26 cellular contexts compared by ENCODE assay signal in genomic region chr22:31090217-31091085, GRCh38. TPM values are rescaled to one million over a fixed set of nuclear protein-coding genes. Genes with fewer than 3 reads are reported as not detected.
DNase-seq lines count a peak whose midpoint lies in the region; ATAC-seq and TF ChIP-seq lines count a peak whose summit lies in the region.
"Had no signal": no experiment of that assay in that cellular context is flagged by ENCODE, and none has a peak within 500 bp of the region (broad histone marks: within the 10 kb centered on the region; RNA-seq: fewer than 3 reads in every experiment).

No MANE protein-coding gene starts in this region.

- TF ChIP-seq POLR2A in IMR-90 (IDR thresholded peaks at IDR 0.05; ENCODE audit: low read depth, low read length), result no peak
- TF ChIP-seq POLR2A in erythroblast (IDR thresholded peaks at IDR 0.05; ENCODE audit: low read length), result no peak
- no peak for TF ChIP-seq POLR2A in prostate gland (IDR thresholded peaks at IDR 0.05)
- TF ChIP-seq POLR2A in uterus (IDR thresholded peaks at IDR 0.05), result peak; percentile 30 to 37
- TF ChIP-seq POLR2A in breast epithelium (IDR thresholded peaks at IDR 0.05), result no peak

- H3K9me3 ChIP-seq in IMR-90 (ENCODE audit: control insufficient read depth, insufficient read depth, low read length) (no peaks in the 10 kb centered on the region), prostate gland (no peaks in the 10 kb centered on the region), uterus (no peaks in the 10 kb centered on the region), breast epithelium (no peaks in the 10 kb centered on the region)

- no peak overlapping the region for H4K8ac ChIP-seq in IMR-90 (ENCODE audit: low read depth in 2 of 2, low read length in 2 of 2)

- no peak for ATAC-seq in IMR-90 (ENCODE audit: low read depth)
- ATAC-seq: effector memory CD8-positive, alpha-beta T cell; left cardiac atrium; stimulated activated effector memory CD8-positive, alpha-beta T cell treated with anti-CD3 and anti-CD28 coated beads, Interleukin-12 subunit alpha, Interleukin-12 subunit beta, amount 100 ng/mL, for 72 hours; WTC11 had no signal

- no peak for TF ChIP-seq RAD21 in IMR-90 (IDR thresholded peaks at IDR 0.05; ENCODE audit: low read length)

- H2BK5ac ChIP-seq in IMR-90 (ENCODE audit: low read depth, low read length, poor library complexity, severe bottlenecking), result no peak overlapping the region

- peaks cover 32 to 64% of the 10 kb centered on the region in 2 experiments for H3K79me1 ChIP-seq in IMR-90 (ENCODE audit: low read depth in 1 of 2, low read length in 2 of 2)

- DNase-seq in IMR-90 (no peak), erythroblast (lab: John Stamatoyannopoulos, UW) (peak; percentile 34 to 53), prostate gland (ENCODE audit: low spot score) (no peak), uterus (peak; percentile 77 to 91), NCI-H1417 treated with DMSO at 0.1 percent for 48 hours (lab: John Stamatoyannopoulos, UW) (no peak), kidney glomerular epithelial cell (lab: John Stamatoyannopoulos, UW) (no peak), NCI-H1048 (lab: John Stamatoyannopoulos, UW) (no peak), breast epithelium (ENCODE audit: low spot score in 2 of 2) (no peak)
- DNase-seq: activated CD4-positive, alpha-beta memory T cell treated with anti-CD3 and anti-CD28 coated beads for 36 hours; activated naive CD4-positive, alpha-beta T cell treated with Interleukin-2 at 50 U/mL for 16 hours; activated T-cell treated with anti-CD3 and anti-CD28 coated beads, Interleukin-2, amount 50 U/mL, for 1 hour; effector memory CD8-positive, alpha-beta T cell; EL; left cardiac atrium; NCI-H1105 treated with DMSO at 0.1 percent for 48 hours; NCI-H2107; NCI-H526; SHP77; stimulated activated CD4-positive, alpha-beta T cell treated with anti-CD3 and anti-CD28 coated beads, Interleukin-15, amount 100 ng/mL, for 24 hours; trophoblast cell had no signal

- H2BK20ac ChIP-seq in IMR-90 (ENCODE audit: low read depth, low read length), result no peak overlapping the region

- no peak overlapping the region for H4K91ac ChIP-seq in IMR-90 (ENCODE audit: insufficient read depth, low read depth, low read length)

- peaks cover 80% of the 10 kb centered on the region for H3K36me3 ChIP-seq in IMR-90 (ENCODE audit: control insufficient read depth, insufficient read depth, low read length)
- H3K36me3 ChIP-seq in prostate gland, result peaks cover 0 to 20% of the 10 kb centered on the region in 2 donors
- H3K36me3 ChIP-seq in uterus, result no peaks in the 10 kb centered on the region
- H3K36me3 ChIP-seq in breast epithelium, result peaks cover 7% of the 10 kb centered on the region

- H3K14ac ChIP-seq in IMR-90 (replicated peaks; ENCODE audit: low read depth, low read length), result no peak overlapping the region

- H3K23ac ChIP-seq in IMR-90 (ENCODE audit: low read depth, low read length), result no peak overlapping the region

- no peak overlapping the region for H3K4ac ChIP-seq in IMR-90 (ENCODE audit: low read depth, low read length)

- H2AK5ac ChIP-seq in IMR-90 (ENCODE audit: low read depth, low read length), result no peak overlapping the region

- CTCF ChIA-PET in IMR-90 (lab: Yijun Ruan, JAX), result interaction anchor here (0.5 kb wide), 1 partner anchor 44 kb away, joined by 3 read pairs; no protein-coding TSS in a partner anchor

- H3K27ac ChIP-seq in IMR-90 (ENCODE audit: insufficient read depth, low read length) (no peak overlapping the region), prostate gland (peak overlapping the region; percentile 77 to 90), uterus (peak overlapping the region; percentile 96 to 98), breast epithelium (peak overlapping the region in 1 of 2 donors; percentile 97)

- no peak overlapping the region for H3K56ac ChIP-seq in IMR-90 (ENCODE audit: extremely low read depth, insufficient read depth, low read length)

- H2AFZ ChIP-seq in IMR-90 (replicated peaks; ENCODE audit: low read length, poor library complexity), result peak overlapping the region; percentile 11

- no peaks in the 10 kb centered on the region; the same call in 1 of the 2 replicates for H3K9me1 ChIP-seq in IMR-90 (ENCODE audit: insufficient read depth, low read length)

- H2BK15ac ChIP-seq in IMR-90 (ENCODE audit: low read depth, low read length), result no peak overlapping the region

- no peak overlapping the region for H3K18ac ChIP-seq in IMR-90 (ENCODE audit: low read depth, low read length)

- TF ChIP-seq CTCF in IMR-90 (conservative IDR thresholded peaks at IDR 0.05; ENCODE audit: low read depth, low read length) (no peak), prostate gland (IDR thresholded peaks at IDR 0.05) (no peak), uterus (IDR thresholded peaks at IDR 0.05) (no peak), breast epithelium (IDR thresholded peaks at IDR 0.05) (no peak)

- H3K9ac ChIP-seq in IMR-90 (ENCODE audit: low read depth, low read length), result no peak overlapping the region

- in situ Hi-C loops in IMR-90 (cut with MboI; ENCODE audit: low sequenced_read_pairs), result no loop called here

- peaks cover 3% of the 10 kb centered on the region for H3K4me1 ChIP-seq in IMR-90 (ENCODE audit: control insufficient read depth, insufficient read depth, low read length)
- H3K4me1 ChIP-seq in prostate gland (replicated peaks), result no peaks in the 10 kb centered on the region
- peaks cover 7 to 20% of the 10 kb centered on the region in 2 donors for H3K4me1 ChIP-seq in uterus
- H3K4me1 ChIP-seq in breast epithelium, result peaks cover 0 to 6% of the 10 kb centered on the region in 2 donors

- dilution Hi-C loops in IMR-90 (cut with HindIII; ENCODE audit: low sequenced_read_pairs, unreplicated experiment), result no loop called here

- POLR2A ChIA-PET in IMR-90 (lab: Charles Lee; ENCODE audit: unreplicated experiment), result no interaction called here

- no peak overlapping the region for H2BK120ac ChIP-seq in IMR-90 (ENCODE audit: low read depth, low read length)

- no peaks in the 10 kb centered on the region for H3K27me3 ChIP-seq in IMR-90 (ENCODE audit: control insufficient read depth, insufficient read depth, low read length)
- no peaks in the 10 kb centered on the region for H3K27me3 ChIP-seq in prostate gland (replicated peaks; ENCODE audit: insufficient read depth)
- H3K27me3 ChIP-seq in uterus, result no peaks in the 10 kb centered on the region
- no peaks in the 10 kb centered on the region for H3K27me3 ChIP-seq in breast epithelium

- no peak overlapping the region for H3K4me2 ChIP-seq in IMR-90 (ENCODE audit: low read depth, low read length)

- H3K4me3 ChIP-seq in IMR-90 (ENCODE audit: insufficient read depth, low read depth, low read length), result no peak overlapping the region
- no peak overlapping the region for H3K4me3 ChIP-seq in prostate gland
- peak overlapping the region in 1 of 2 donors; percentile 25 for H3K4me3 ChIP-seq in uterus
- H3K4me3 ChIP-seq in breast epithelium, result no peak overlapping the region

- peaks cover 22% of the 10 kb centered on the region for H4K20me1 ChIP-seq in IMR-90 (ENCODE audit: insufficient read depth, low read length)

- BruUV-seq in IMR-90 (replicated peaks; lab: Mats Ljungman, UMichigan), result no TSS peak

- H2AK9ac ChIP-seq in IMR-90 (replicated peaks; ENCODE audit: low read depth, low read length, poor library complexity), result peak overlapping the region; percentile 50

- H4K5ac ChIP-seq in IMR-90 (ENCODE audit: low read depth, low read length), result no peak overlapping the region

- 84% methylated on average over 8 of the region's 15 CpGs; no CpG with 5 or more reads in 1 of the 2 experiments for WGBS in IMR-90 (ENCODE audit: extremely low coverage in 2 of 2, insufficient read length in 1 of 2), 2 experiments
- 71% methylated on average over 13 of the region's 15 CpGs for WGBS in prostate gland

- intact Hi-C loops in IMR-90 (cut with micrococcal nuclease) (no loop called here), prostate gland (cut with DNase I) (loop anchor here (2.0 kb wide), 1 partner anchor 14 kb away; no protein-coding TSS in a partner anchor), uterus (cut with DNase I; ENCODE audit: low total_unique reads) (no loop called here), breast epithelium (cut with DNase I; ENCODE audit: low total_unique reads) (no loop called here)

RNA-seq across cellular contexts. Expression of gene SMTN, which starts 9.3 kb away (rescaled TPM):
- 47.2 and 53.6 TPM in 2 replicates for total RNA-seq in IMR-90 (2012; rRNA removed)
- 63.7 and 65.1 TPM in 2 replicates for polyA plus RNA-seq in IMR-90 (2012; rRNA removed)
- polyA plus RNA-seq in IMR-90 (2012; cell fraction: cytosol; rRNA removed), result 97.1 and 119 TPM in 2 replicates
- 227 and 462 TPM in 2 replicates for polyA plus RNA-seq in IMR-90 (2012; cell fraction: nucleus; rRNA removed; ENCODE audit: low replicate concordance)
- 100 to 1,000 TPM; 200 to 209 TPM for total RNA-seq in prostate gland
- total RNA-seq in uterus, result 100 to 1,000 TPM; 182 to 647 (median 274) TPM
- 10 to 100 TPM; 13.9 to 54.1 (median 41.6) TPM for total RNA-seq in breast epithelium

RNA-seq across cellular contexts. Expression of gene SELENOM, which starts 16.9 kb away (rescaled TPM):
- total RNA-seq in IMR-90 (2012; rRNA removed) (36.1 and 46.2 TPM in 2 replicates), prostate gland (100 to 1,000 TPM; 382 to 434 TPM), uterus (1,000 to 10,000 TPM in 2 of 4 donors, 100 to 1,000 TPM in 1, 10 to 100 TPM in 1; 91.7 to 2,170 (median 948) TPM), breast epithelium (100 to 1,000 TPM; 297 to 485 (median 411) TPM)
- 270 and 369 TPM in 2 replicates for polyA plus RNA-seq in IMR-90 (2012; rRNA removed)
- 662 and 853 TPM in 2 replicates for polyA plus RNA-seq in IMR-90 (2012; cell fraction: cytosol; rRNA removed)
- polyA plus RNA-seq in IMR-90 (2012; cell fraction: nucleus; rRNA removed; ENCODE audit: low replicate concordance), result 256 and 316 TPM in 2 replicates

RNA-seq across cellular contexts. Expression of gene INPP5J, which starts 32.3 kb away (rescaled TPM):
- total RNA-seq in IMR-90 (2012; rRNA removed) (0.28 and 0.36 TPM in 2 replicates), prostate gland (10 to 100 TPM; 14.4 to 33.3 TPM), uterus (1 to 10 TPM in 3 of 4 donors, under 1 TPM in 1; 0.59 to 7.9 (median 3.0) TPM), breast epithelium (10 to 100 TPM in 1 of 3 donors, 1 to 10 TPM in 1, not detected in 1; 7.5 to 15.2 TPM)
- 2.0 and 2.2 TPM in 2 replicates for polyA plus RNA-seq in IMR-90 (2012; rRNA removed)
- 0.41 and 2.1 TPM in 2 replicates for polyA plus RNA-seq in IMR-90 (2012; cell fraction: cytosol; rRNA removed)
- polyA plus RNA-seq in IMR-90 (2012; cell fraction: nucleus; rRNA removed; ENCODE audit: low replicate concordance), result 9.6 and 20.2 TPM in 2 replicates
- total RNA-seq: mononuclear cell; T-helper 2 cell treated with Interferon-gamma antibody and Interleukin-4, amounts not matched to agents 100 ng/mL and 5 ng/mL, for 36 hours had no signal

RNA-seq across cellular contexts. Expression of gene PLA2G3, which starts 49.9 kb away (rescaled TPM):
- total RNA-seq in IMR-90 (2012; rRNA removed) (under 0.01 TPM in 1 of 2 replicates, not detected in the other), prostate gland (1 to 10 TPM in 1 of 2 donors, under 1 TPM in 1; 0.23 to 1.5 TPM), uterus (not detected), breast epithelium (not detected)
- polyA plus RNA-seq in IMR-90 (2012; rRNA removed), result 0.07 and 0.12 TPM in 2 replicates
- polyA plus RNA-seq in IMR-90 (2012; cell fraction: cytosol; rRNA removed), result 0.04 TPM in 1 of 2 replicates, not detected in the other
- 0.09 and 0.11 TPM in 2 replicates for polyA plus RNA-seq in IMR-90 (2012; cell fraction: nucleus; rRNA removed; ENCODE audit: low replicate concordance)
- total RNA-seq: activated CD4-positive, alpha-beta memory T cell treated with anti-CD3 and anti-CD28 coated beads for 36 hours; HT-29; left cardiac atrium; LHCN-M2; mononuclear cell; T-helper 2 cell treated with Interferon-gamma antibody and Interleukin-4, amounts not matched to agents 100 ng/mL and 5 ng/mL, for 36 hours had no signal

Comparison
In these comparisons a context has a peak if more than half of its experiments do, and no peak if none do; other contexts are left out.
1. DNase-seq: peak in erythroblast (2 of 2) and uterus (2 of 2); none in IMR-90 (single experiment), prostate gland (single experiment), NCI-H1417 treated with DMSO at 0.1 percent for 48 hours (single experiment), kidney glomerular epithelial cell (single experiment), NCI-H1048 (single experiment) and breast epithelium (0 of 2).
2. POLR2A ChIP-seq: peak in uterus (2 of 2); none in IMR-90 (single experiment), erythroblast (single experiment), prostate gland (single experiment) and breast epithelium (single experiment).